In the genomic region with DNA sequence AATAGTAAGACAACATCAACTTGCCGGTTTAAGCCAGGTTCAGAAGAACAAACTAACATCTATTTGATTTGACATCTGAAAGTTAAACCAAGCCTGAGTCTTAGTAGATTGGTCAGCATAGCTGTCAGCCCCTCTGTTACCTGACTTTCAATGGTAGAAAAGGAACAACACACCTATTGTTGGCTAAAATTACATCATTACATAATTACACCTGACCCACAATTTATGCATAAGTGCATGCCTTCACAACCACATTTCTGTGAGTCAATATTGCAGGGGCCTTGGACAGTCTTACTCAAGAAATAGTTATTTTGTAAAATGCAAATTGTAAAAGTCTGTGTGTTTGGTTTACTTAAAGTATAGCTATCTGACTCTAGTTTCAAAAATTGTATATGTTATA, we compare ENCODE assay signal across 23 cellular contexts. TPM values are rescaled to one million over a fixed set of nuclear protein-coding genes. Genes with fewer than 3 reads are reported as not detected.
DNase-seq lines count a peak whose midpoint lies in the region; ATAC-seq and TF ChIP-seq lines count a peak whose summit lies in the region.
"Had no signal": no experiment of that assay in that cellular context is flagged by ENCODE, and none has a peak within 500 bp of the region (broad histone marks: within the 10 kb centered on the region; RNA-seq: fewer than 3 reads in every experiment).

No MANE protein-coding gene starts in this region.

- peaks cover 26% of the 10 kb centered on the region for H3K4me1 Mint-ChIP-seq in Calu3 (ENCODE audit: low read depth, unreplicated experiment)

- H3K4me3 Mint-ChIP-seq in Calu3 (ENCODE audit: low read depth, unreplicated experiment): no peak overlapping the region
- H3K4me3 Mint-ChIP-seq: CD4-positive, alpha-beta T cell; HFFc6; IgD-negative memory B cell had no signal

- no peaks in the 10 kb centered on the region for H3K27me3 Mint-ChIP-seq in Calu3 (ENCODE audit: unreplicated experiment)

- DNase-seq in Calu3 (peak; percentile 30), astrocyte of the hippocampus (ENCODE audit: low read depth, low spot score) (peak; percentile 18), foreskin keratinocyte (peak; percentile 47 to 59), renal cortical epithelial cell (ENCODE audit: low read depth) (peak; percentile 49), OCI-M2 (lab: John Stamatoyannopoulos, UW; ENCODE audit: unreplicated experiment) (no peak)
- DNase-seq: AML-193; Caco-2; CD4-positive, alpha-beta T cell; DMS153; DMS79; GDM1; GM23248; HCEC 1CT; HFFc6; KBM-7 had no signal

- H3K36me3 Mint-ChIP-seq in Calu3 (ENCODE audit: insufficient read depth, unreplicated experiment): no peaks in the 10 kb centered on the region
- H3K36me3 Mint-ChIP-seq: IgD-negative memory B cell had no signal

- BruUV-seq in Calu3 (replicated peaks; lab: Mats Ljungman, UMichigan): no TSS peak

- no peaks in the 10 kb centered on the region for H3K27me3 ChIP-seq in foreskin keratinocyte

- H3K9me3 Mint-ChIP-seq in Calu3 (ENCODE audit: low read depth, unreplicated experiment): no peaks in the 10 kb centered on the region
- H3K9me3 Mint-ChIP-seq: CD4-positive, alpha-beta T cell; HFFc6 had no signal

- ATAC-seq in foreskin keratinocyte (peak; percentile 28), HG03565 (IDR thresholded peaks at IDR 0.05; ENCODE audit: unreplicated experiment) (no peak), GM19324 (IDR thresholded peaks at IDR 0.05; ENCODE audit: low FRiP score, unreplicated experiment) (no peak)
- ATAC-seq: HepG2 had no signal

- H3K27ac ChIP-seq in foreskin keratinocyte: no peak overlapping the region
- H3K27ac ChIP-seq: C4-2B, GM23248 had no signal

- no peak overlapping the region for H3K27ac Mint-ChIP-seq in Calu3 (ENCODE audit: unreplicated experiment)
- H3K27ac Mint-ChIP-seq: CD4-positive, alpha-beta T cell; HFFc6; IgD-negative memory B cell had no signal

- intact Hi-C loops in Calu3 (cut with micrococcal nuclease; ENCODE audit: unreplicated experiment): no loop called here

- CTCF ChIA-PET in Calu3 (lab: Charles Lee): interaction anchor here (0.7 kb wide), 2 partner anchors 129 to 1697 kb away, joined by 4 to 7 read pairs; a partner anchor contains a TSS

- no peaks in the 10 kb centered on the region for H3K4me1 ChIP-seq in foreskin keratinocyte
- H3K4me1 ChIP-seq: Caco-2 had no signal

- TF ChIP-seq CTCF in Calu3 (IDR thresholded peaks at IDR 0.05; ENCODE audit: unreplicated experiment): no peak
- TF ChIP-seq CTCF in foreskin keratinocyte (conservative IDR thresholded peaks at IDR 0.05): no peak

RNA-seq across cellular contexts. Expression of a gene that starts 36.2 kb away (rescaled TPM):
- total RNA-seq in Calu3 (2022): not detected in 2 replicates
- not detected in 2 replicates for total RNA-seq in foreskin keratinocyte
- polyA plus RNA-seq in foreskin keratinocyte: not detected in 2 replicates
- total RNA-seq in renal cortical epithelial cell: 0.05 TPM in 1 of 2 replicates, not detected in the other
- total RNA-seq: A172; CD4-positive, alpha-beta T cell; GM23248; H4; HepG2; HFFc6 had no signal
- polyA plus RNA-seq: BJ, GM23248, HepG2, IgD-negative memory B cell had no signal

RNA-seq across cellular contexts. Expression of a gene that starts 47.3 kb away (rescaled TPM):
- 1.7 and 2.1 TPM in 2 replicates for total RNA-seq in Calu3 (2022)
- 0.67 and 0.75 TPM in 2 replicates for total RNA-seq in foreskin keratinocyte
- polyA plus RNA-seq in foreskin keratinocyte: 0.34 and 0.43 TPM in 2 replicates
- total RNA-seq in renal cortical epithelial cell: 2.5 and 4.5 TPM in 2 replicates
